Comparison of ENCODE assay signal across 8 cellular contexts in genomic region chr1:165828103-165828558, GRCh38. TPM values are rescaled to one million over a fixed set of nuclear protein-coding genes. Genes with fewer than 3 reads are reported as not detected.
A peak's percentile ranks its signal among the peaks of the same experiment; 100 is the strongest.
DNase-seq lines count a peak whose midpoint lies in the region; ATAC-seq and TF ChIP-seq lines count a peak whose summit lies in the region.

No MANE protein-coding gene starts in this region.

- RAD21 ChIA-PET in HCT116 (lab: Charles Lee; ENCODE audit: low non-redundant PET in 1 of 2, low total read pairs in 2 of 2, uncharacterized antibody in 2 of 2, unreplicated experiment in 2 of 2): no interaction called here

- peak overlapping the region; percentile 85 for H3K4me2 ChIP-seq in HCT116 (ENCODE audit: low read length)

- H3K4me3 ChIP-seq in HCT116 (replicated peaks in 1 of 2; ENCODE audit: low read depth in 1 of 2, low read length in 2 of 2) (peak overlapping the region; percentile 69 to 70), MG63 (peak overlapping the region; percentile 83)

- CTCF ChIA-PET in HCT116 (lab: Charles Lee): no interaction called here

- peaks cover 7% of the 10 kb centered on the region; the same call in 1 of the 2 replicates for H4K20me1 ChIP-seq in HCT116 (ENCODE audit: insufficient read depth)

- H3K36me3 ChIP-seq in HCT116 (ENCODE audit: control insufficient read depth in 1 of 2, insufficient read depth in 2 of 2, low read length in 2 of 2) (peaks cover 0 to 6% of the 10 kb centered on the region in 2 experiments; a peak in 1 of 4 replicates), MG63 (peaks cover 9% of the 10 kb centered on the region)

- H2AFZ ChIP-seq in HCT116 (ENCODE audit: low read depth, low read length, poor library complexity, severe bottlenecking): no peak overlapping the region

- BruUV-seq in HCT116 (replicated peaks; lab: Mats Ljungman, UMichigan): no TSS peak

- DNase-seq in NCI-H1417 (lab: John Stamatoyannopoulos, UW): peak; percentile 81 to 92 (median 90)
- DNase-seq in NCI-H1417 treated with DMSO at 0.1 percent for 48 hours (lab: John Stamatoyannopoulos, UW): no peak
- no peak for DNase-seq in HCT116 (ENCODE audit: low read depth, low spot score)
- DNase-seq in MG63: peak; percentile 68
- DNase-seq in UCSD-AML1 (lab: John Stamatoyannopoulos, UW; ENCODE audit: unreplicated experiment): peak; percentile 82
- DNase-seq in caudate nucleus (lab: John Stamatoyannopoulos, UW): peak in 45 of 61 donors; percentile 8 to 83 (median 56)
- peak; percentile 41 to 54 for DNase-seq in left colon
- peak; percentile 37 to 58 for DNase-seq in stimulated activated CD4-positive, alpha-beta T cell treated with anti-CD3 and anti-CD28 coated beads, Interleukin-2, amount 100 ng/mL, for 48 hours

- peak overlapping the region; percentile 96 for H3K9ac ChIP-seq in HCT116 (ENCODE audit: low read length)

- H3K79me2 ChIP-seq in HCT116 (ENCODE audit: insufficient read depth, low read length): peaks cover 59% of the 10 kb centered on the region

- intact Hi-C loops in HCT116 (cut with micrococcal nuclease): loop anchor here (2.0 to 5.0 kb wide), 2 partner anchors 59 to 84 kb away; partner anchors contain the start of gene TMCO1
- intact Hi-C loops in left colon (cut with DNase I, micrococcal nuclease): loop anchor here in 1 of 2 donors (10.0 kb wide), 1 partner anchor 113 kb away; no protein-coding TSS in a partner anchor

- peak overlapping the region; percentile 90 for H3K27ac ChIP-seq in HCT116 (ENCODE audit: low read depth, low read length)
- peak overlapping the region; percentile 53 for H3K27ac ChIP-seq in caudate nucleus (ENCODE audit: low read depth, low read length)

- no peaks in the 10 kb centered on the region for H3K9me2 ChIP-seq in HCT116 (ENCODE audit: insufficient read depth)

- ATAC-seq in HCT116 (peak; percentile 49), left colon (peak; percentile 55)

- H3K27me3 ChIP-seq in HCT116 (ENCODE audit: insufficient read depth, low read length) (no peaks in the 10 kb centered on the region), MG63 (no peaks in the 10 kb centered on the region)

- no peak for TF ChIP-seq RAD21 in HCT116 (IDR thresholded peaks at IDR 0.05; ENCODE audit: low read depth)

- peaks cover 13 to 18% of the 10 kb centered on the region in 2 experiments; a peak in 3 of 4 replicates for H3K4me1 ChIP-seq in HCT116 (ENCODE audit: control insufficient read depth in 1 of 2, insufficient read depth in 2 of 2, low read length in 2 of 2)

- no peak for TF ChIP-seq CTCF in HCT116 (IDR thresholded peaks at IDR 0.05 in 2 of 3, conservative IDR thresholded peaks at IDR 0.05 in 1 of 3; ENCODE audit: borderline replicate concordance in 1 of 3, insufficient read depth in 1 of 3, low read depth in 2 of 3, low read length in 2 of 3)

- H3K9me3 ChIP-seq in HCT116 (ENCODE audit: control insufficient read depth in 1 of 2, insufficient read depth in 1 of 2, low read depth in 1 of 2, low read length in 2 of 2): no peaks in the 10 kb centered on the region
- H3K9me3 ChIP-seq in MG63: no peaks in the 10 kb centered on the region

- no peak for TF ChIP-seq POLR2A in HCT116 (IDR thresholded peaks at IDR 0.05; ENCODE audit: borderline replicate concordance, extremely low read depth, insufficient read depth, insufficient read length)

- POLR2A ChIA-PET in HCT116 (lab: Charles Lee): interaction anchor here (0.6 to 2.3 kb wide), 2 partner anchors 57 to 59 kb away, joined by 3 to 9 read pairs; partner anchors contain the start of gene TMCO1

TF ChIP-seq in HCT116, 20 proteins besides CTCF, POLR2A, EP300 and RAD21:
- TF ChIP-seq TCF7L2 (IDR thresholded peaks at IDR 0.05; ENCODE audit: borderline replicate concordance, extremely low read depth, insufficient read depth, insufficient read length) (no peak), SP1 (IDR thresholded peaks at IDR 0.05; ENCODE audit: low read depth) (no peak), SRF (IDR thresholded peaks at IDR 0.05; ENCODE audit: low read depth) (no peak), ZNF274 (IDR thresholded peaks at IDR 0.05; ENCODE audit: low read depth, low read length) (no peak), EGR1 (IDR thresholded peaks at IDR 0.05; ENCODE audit: low read depth) (no peak), POLR2AphosphoS5 (IDR thresholded peaks at IDR 0.05; ENCODE audit: low read depth, low read length) (peak; percentile 29), ATF3 (IDR thresholded peaks at IDR 0.05) (no peak), SIN3A (IDR thresholded peaks at IDR 0.05; ENCODE audit: low read depth) (no peak), ZBTB33 (IDR thresholded peaks at IDR 0.05; ENCODE audit: extremely low read depth, insufficient replicate concordance, low read length) (no peak), ZFX (IDR thresholded peaks at IDR 0.05) (peak; percentile 77), EZH2phosphoT487 (IDR thresholded peaks at IDR 0.05; ENCODE audit: borderline replicate concordance) (no peak), CEBPB (IDR thresholded peaks at IDR 0.05; ENCODE audit: low read depth) (no peak), REST (IDR thresholded peaks at IDR 0.05; ENCODE audit: low read depth) (no peak), JUND (IDR thresholded peaks at IDR 0.05) (no peak), ELF1 (IDR thresholded peaks at IDR 0.05; ENCODE audit: borderline replicate concordance, low read depth) (no peak), MAX (IDR thresholded peaks at IDR 0.05) (peak; percentile 3; the same call in 1 of the 2 replicates), YY1 (IDR thresholded peaks at IDR 0.05; ENCODE audit: extremely low read depth, insufficient replicate concordance, low read depth, low read length) (no peak), EZH2 (IDR thresholded peaks at IDR 0.05) (no peak), CBX3 (IDR thresholded peaks at IDR 0.05; ENCODE audit: low read depth) (no peak)
TF ChIP-seq in HCT116: peak in this region for 3.

RNA-seq across cellular contexts. Expression of gene UCK2, which starts 0.7 kb away (rescaled TPM):
- 88.4 TPM for total RNA-seq in HCT116 (2021; ENCODE audit: unreplicated experiment)
- 68.7 and 69.1 TPM in 2 replicates for polyA plus RNA-seq in HCT116 (2012)
- 75.8 and 130 TPM in 2 replicates for total RNA-seq in MG63 (2014; rRNA removed; shearing (Covaris generic); ENCODE audit: low replicate concordance)
- total RNA-seq in left colon: 10 to 100 TPM; 55.0 to 57.8 TPM

RNA-seq across cellular contexts. Expression of gene TMCO1, which starts 59.5 kb away (rescaled TPM):
- total RNA-seq in HCT116 (2021; ENCODE audit: unreplicated experiment) (61.2 TPM), left colon (100 to 1,000 TPM; 165 to 216 TPM)
- polyA plus RNA-seq in HCT116 (2012): 89.0 and 100 TPM in 2 replicates
- 67.3 and 146 TPM in 2 replicates for total RNA-seq in MG63 (2014; rRNA removed; shearing (Covaris generic); ENCODE audit: low replicate concordance)

Comparison
In these comparisons a context has a peak if more than half of its experiments do, and no peak if none do; other contexts are left out.
1. DNase-seq: peak in NCI-H1417 (3 of 3), MG63 (single experiment), UCSD-AML1 (single experiment), caudate nucleus (45 of 61), left colon (2 of 2) and stimulated activated CD4-positive, alpha-beta T cell treated with anti-CD3 and anti-CD28 coated beads, Interleukin-2, amount 100 ng/mL, for 48 hours (2 of 2); none in NCI-H1417 treated with DMSO at 0.1 percent for 48 hours (single experiment) and HCT116 (single experiment).